Comparison of ENCODE assay signal across 6 cellular contexts in genomic region chr22:32088121-32088520, GRCh38. TPM values are rescaled to one million over a fixed set of nuclear protein-coding genes. Genes with fewer than 3 reads are reported as not detected.
"Had no signal": no experiment of that assay in that cellular context is flagged by ENCODE, and none has a peak within 500 bp of the region (broad histone marks: within the 10 kb centered on the region; RNA-seq: fewer than 3 reads in every experiment).

No MANE protein-coding gene starts in this region.

RNA-seq across cellular contexts. Expression of gene SLC5A1, which starts 45.1 kb away (rescaled TPM):
- total RNA-seq: GM23248, H1, H4, H7, H9, HFFc6 had no signal
